In the genomic region with DNA sequence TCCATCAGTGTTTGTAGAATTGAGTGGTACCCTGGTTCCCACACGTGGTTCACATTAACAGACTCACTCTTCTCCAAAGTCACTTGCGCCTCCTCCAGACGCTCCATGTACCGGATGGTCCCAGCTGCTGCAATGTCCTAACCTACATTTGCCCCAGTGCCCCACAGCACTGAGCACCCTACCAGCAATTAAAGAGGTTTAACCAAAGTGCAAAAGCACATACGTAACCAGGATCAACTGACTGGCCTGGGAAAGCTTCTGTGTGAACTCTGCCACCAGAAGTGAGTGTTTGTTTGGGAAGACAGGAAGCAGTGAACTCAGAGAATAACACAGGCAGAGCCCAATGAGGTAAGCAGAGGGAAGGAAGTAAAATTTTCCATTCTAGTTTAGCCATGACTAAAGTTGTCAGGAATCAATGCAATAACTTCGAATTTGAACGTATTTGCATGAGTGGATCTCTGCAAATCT, we compare ENCODE assay signal across 10 cellular contexts. TPM values are rescaled to one million over a fixed set of nuclear protein-coding genes. Genes with fewer than 3 reads are reported as not detected.
DNase-seq lines count a peak whose midpoint lies in the region; ATAC-seq and TF ChIP-seq lines count a peak whose summit lies in the region.
"Had no signal": no experiment of that assay in that cellular context is flagged by ENCODE, and none has a peak within 500 bp of the region (broad histone marks: within the 10 kb centered on the region; RNA-seq: fewer than 3 reads in every experiment).

No MANE protein-coding gene starts in this region.

- intact Hi-C loops in mammary epithelial cell (cut with micrococcal nuclease) (no loop called here), right lobe of liver (cut with DNase I) (no loop called here), vagina (cut with DNase I) (no loop called here)

- BruUV-seq in mammary epithelial cell (replicated peaks; lab: Mats Ljungman, UMichigan), result no TSS peak

- no peak overlapping the region for H2AFZ ChIP-seq in mammary epithelial cell (ENCODE audit: low read depth, low read length)

- in situ Hi-C loops in mammary epithelial cell (cut with MboI; ENCODE audit: low sequenced_read_pairs in 2 of 2), result no loop called here

- H3K9me3 ChIP-seq in mammary epithelial cell (replicated peaks; ENCODE audit: insufficient read depth, low read length) (no peaks in the 10 kb centered on the region), right lobe of liver (no peaks in the 10 kb centered on the region), vagina (no peaks in the 10 kb centered on the region)

- H3K27ac ChIP-seq in mammary epithelial cell (ENCODE audit: insufficient read depth, low read depth, low read length), result no peak overlapping the region
- peak overlapping the region in 1 of 3 donors; percentile 12 for H3K27ac ChIP-seq in right lobe of liver
- H3K27ac ChIP-seq in vagina, result peak overlapping the region; percentile 83

- CTCF ChIA-PET in mammary epithelial cell (lab: Charles Lee; ENCODE audit: low non-redundant PET), result no interaction called here

- H3K4me2 ChIP-seq in mammary epithelial cell (ENCODE audit: insufficient read depth, low read depth, low read length), result no peak overlapping the region

- peak; percentile 39 for DNase-seq in stimulated activated CD4-positive, alpha-beta T cell treated with anti-CD3 and anti-CD28 coated beads, Interleukin-1b, Interleukin-23, amount 100 ng/mL, for 48 hours
- no peak for DNase-seq in stimulated activated CD4-positive, alpha-beta T cell treated with anti-CD3 and anti-CD28 coated beads, Interleukin-12 subunit alpha, Interleukin-12 subunit beta, amount 100 ng/mL, for 4 hours
- DNase-seq in mammary epithelial cell (peak; percentile 22), right lobe of liver (no peak), vagina (ENCODE audit: extremely low spot score in 2 of 2) (no peak), inferior parietal cortex (ENCODE audit: extremely low spot score) (no peak)
- DNase-seq: Calu3, NCI-H2171 had no signal

- no peaks in the 10 kb centered on the region for H4K20me1 ChIP-seq in mammary epithelial cell (ENCODE audit: insufficient read depth, low read length)

- H3K4me1 ChIP-seq in mammary epithelial cell (ENCODE audit: insufficient read depth, low read length) (peaks cover 3% of the 10 kb centered on the region), right lobe of liver (no peaks in the 10 kb centered on the region), vagina (peaks cover 32% of the 10 kb centered on the region)

- dilution Hi-C loops in mammary epithelial cell (cut with HindIII; ENCODE audit: low sequenced_read_pairs), result loop anchor here (5.0 kb wide), 1 partner anchor 99 kb away; no protein-coding TSS in a partner anchor

- TF ChIP-seq POLR2A in right lobe of liver (IDR thresholded peaks at IDR 0.05) (no peak), vagina (IDR thresholded peaks at IDR 0.05) (no peak)

- TF ChIP-seq CTCF in mammary epithelial cell (conservative IDR thresholded peaks at IDR 0.05 in 1 of 2, IDR thresholded peaks at IDR 0.05 in 1 of 2; ENCODE audit: extremely low read depth in 1 of 2, insufficient read depth in 1 of 2, low read depth in 1 of 2, low read length in 2 of 2) (no peak), right lobe of liver (IDR thresholded peaks at IDR 0.05) (no peak), vagina (IDR thresholded peaks at IDR 0.05) (no peak)

- no peaks in the 10 kb centered on the region for H3K79me2 ChIP-seq in mammary epithelial cell (ENCODE audit: insufficient read depth, low read length)

- peak; percentile 66 to 94 (median 75) for ATAC-seq in right lobe of liver
- no peak for ATAC-seq in HG02970 (IDR thresholded peaks at IDR 0.05; ENCODE audit: low FRiP score, unreplicated experiment)
- ATAC-seq in HG03095 (IDR thresholded peaks at IDR 0.05; ENCODE audit: unreplicated experiment), result no peak

- peaks cover under 1% of the 10 kb centered on the region for H3K27me3 ChIP-seq in mammary epithelial cell (ENCODE audit: insufficient read depth, low read length)
- H3K27me3 ChIP-seq in right lobe of liver, result no peaks in the 10 kb centered on the region
- H3K27me3 ChIP-seq in vagina, result no peaks in the 10 kb centered on the region

- no peak overlapping the region for H3K9ac ChIP-seq in mammary epithelial cell (ENCODE audit: insufficient read depth, low read length)

- 94% methylated on average over 7 of the region's 7 CpGs for WGBS in mammary epithelial cell (ENCODE audit: low coverage, missing lambda C conversion rate)
- WGBS in right lobe of liver (ENCODE audit: insufficient coverage, low coverage, low lambda C conversion rate, missing lambda C conversion rate), result 35% methylated on average over 7 of the region's 7 CpGs

- H3K4me3 ChIP-seq in mammary epithelial cell (replicated peaks in 1 of 3; ENCODE audit: insufficient read depth in 1 of 3, low read depth in 2 of 3, low read length in 3 of 3) (no peak overlapping the region), right lobe of liver (no peak overlapping the region), vagina (no peak overlapping the region)

- H3K36me3 ChIP-seq in mammary epithelial cell (ENCODE audit: insufficient read depth, low read length) (no peaks in the 10 kb centered on the region), right lobe of liver (no peaks in the 10 kb centered on the region), vagina (no peaks in the 10 kb centered on the region)

RNA-seq across cellular contexts. Expression of a gene that starts 7.3 kb away (rescaled TPM):
- under 1 TPM in 1 of 2 donors, not detected in 1; 0.33 TPM for total RNA-seq in mammary epithelial cell
- polyA plus RNA-seq in mammary epithelial cell, result 0.08 TPM
- polyA minus RNA-seq in mammary epithelial cell, result not detected
- under 1 TPM in 3 of 6 experiments, not detected in 3; 0.24 to 0.44 (median 0.30) TPM for total RNA-seq in right lobe of liver
- 46.4 TPM for total RNA-seq in vagina

RNA-seq across cellular contexts. Expression of a gene that starts 33.7 kb away (rescaled TPM):
- total RNA-seq in mammary epithelial cell (not detected), right lobe of liver (under 1 TPM in 1 of 6 experiments, not detected in 5; 0.37 TPM), vagina (not detected)
- polyA plus RNA-seq in mammary epithelial cell, result not detected
- polyA minus RNA-seq in mammary epithelial cell, result not detected
- total RNA-seq: Calu3 had no signal

Comparison
In these comparisons a context has a peak if more than half of its experiments do, and no peak if none do; other contexts are left out.
1. DNase-seq: peak in stimulated activated CD4-positive, alpha-beta T cell treated with anti-CD3 and anti-CD28 coated beads, Interleukin-1b, Interleukin-23, amount 100 ng/mL, for 48 hours (single experiment) and mammary epithelial cell (single experiment); none in stimulated activated CD4-positive, alpha-beta T cell treated with anti-CD3 and anti-CD28 coated beads, Interleukin-12 subunit alpha, Interleukin-12 subunit beta, amount 100 ng/mL, for 4 hours (single experiment), right lobe of liver (0 of 3), vagina (0 of 2) and inferior parietal cortex (single experiment).
2. ATAC-seq: peak in right lobe of liver (4 of 4); none in HG02970 (single experiment) and HG03095 (single experiment).
3. RNA of a gene that starts 7.3 kb away (total RNA-seq): 46.4 TPM in vagina (single experiment); 0.33 TPM in mammary epithelial cell and 0.24 to 0.44 TPM in right lobe of liver; every median in the first group is over 10 times any median in the second.